Comparison of ENCODE assay signal across 1 cellular context in genomic region chr15:36371509-36371908, GRCh38.
TF ChIP-seq lines count a peak whose summit lies in the region.

No MANE protein-coding gene starts in this region.

TF ChIP-seq in K562, 482 proteins besides CTCF, POLR2A, EP300 and RAD21 (continued from another document):
- TF ChIP-seq ZBTB11 (CRISPR knock-in tag; IDR thresholded peaks at IDR 0.05) = no peak
- TF ChIP-seq MYC (IDR thresholded peaks at IDR 0.05; ENCODE audit: low read depth, low read length) = no peak
- TF ChIP-seq MYC (CRISPR knock-in tag; IDR thresholded peaks at IDR 0.05; ENCODE audit: borderline replicate concordance, low read depth) = no peak
- no peak for TF ChIP-seq SIN3A (IDR thresholded peaks at IDR 0.05; ENCODE audit: borderline replicate concordance in 2 of 2, control insufficient read depth in 1 of 2, low read depth in 2 of 2, low read length in 2 of 2)
